17 cellular contexts compared by ENCODE assay signal in the genomic region with DNA sequence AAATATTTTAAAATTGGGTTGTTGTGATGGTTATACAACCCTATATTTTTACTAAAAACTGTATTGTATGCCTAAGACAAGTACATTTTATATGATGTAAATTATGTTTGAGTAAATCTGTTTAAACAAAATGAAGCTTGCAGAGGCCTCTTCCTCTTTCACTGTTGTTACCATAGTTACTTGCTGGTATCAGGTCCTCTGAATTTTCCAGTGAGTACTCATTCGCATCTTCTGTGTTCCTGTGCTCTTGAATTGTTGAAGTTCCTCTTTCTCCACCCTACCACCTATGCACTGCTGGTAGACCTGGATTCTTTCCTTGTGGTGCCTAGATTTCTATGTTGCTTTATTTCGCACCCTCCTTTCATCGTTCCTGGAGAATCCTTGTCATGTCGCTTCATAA.
DNase-seq lines count a peak whose midpoint lies in the region; ATAC-seq, FAIRE-seq and TF ChIP-seq lines count a peak whose summit lies in the region.
"Had no signal": no experiment of that assay in that cellular context is flagged by ENCODE, and none has a peak within 500 bp of the region (broad histone marks: within the 10 kb centered on the region; RNA-seq: fewer than 3 reads in every experiment).

No MANE protein-coding gene starts in this region.

- no peak for TF ChIP-seq CTCF in OCI-LY1 (IDR thresholded peaks at IDR 0.05; ENCODE audit: low read length)
- TF ChIP-seq CTCF in Caco-2 (IDR thresholded peaks at IDR 0.05; ENCODE audit: insufficient read depth in 1 of 2, low read depth in 1 of 2, low read length in 1 of 2, severe bottlenecking in 1 of 2, unreplicated experiment in 1 of 2) = no peak

- no peaks in the 10 kb centered on the region for H3K4me1 Mint-ChIP-seq in Caco-2 (ENCODE audit: low read depth, unreplicated experiment)

- no peaks in the 10 kb centered on the region for H3F3A ChIP-seq in OCI-LY1 (ENCODE audit: insufficient read depth, low read length)

- CTCF ChIA-PET in Caco-2 (lab: Charles Lee) = no interaction called here

- H3K9ac ChIP-seq in OCI-LY1 (ENCODE audit: low read length) = no peak overlapping the region
- H3K9ac ChIP-seq: BLaER1 treated with 17β-estradiol and CSF1 and Interleukin-3, amounts not matched to agents 10 nM and 100 nM; parathyroid adenoma had no signal

- BruUV-seq in Caco-2 (replicated peaks; lab: Mats Ljungman, UMichigan) = no TSS peak

- DNase-seq in GM18507 (ENCODE audit: extremely low spot score, insufficient read length, low read depth) (no peak), left cardiac atrium (no peak), Caco-2 (no peak)
- DNase-seq in activated T-cell treated with anti-CD3 and anti-CD28 coated beads, Interleukin-2, amount 50 U/mL, for 48 hours = no peak
- DNase-seq: activated CD8-positive, alpha-beta T cell treated with anti-CD3 and anti-CD28 coated beads for 36 hours; NCI-H187 treated with DMSO at 0.1 percent for 48 hours; SIG-M5; stimulated activated CD4-positive, alpha-beta T cell treated with anti-CD3 and anti-CD28 coated beads, Interleukin-4, amount 100 ng/mL, for 24 hours; tibial artery had no signal

- no peak overlapping the region for H2AFZ ChIP-seq in OCI-LY1 (ENCODE audit: low read length)
- H2AFZ ChIP-seq: parathyroid adenoma had no signal

- no peaks in the 10 kb centered on the region for H3K27me3 ChIP-seq in OCI-LY1 (ENCODE audit: insufficient read depth, low read length)
- no peaks in the 10 kb centered on the region for H3K27me3 ChIP-seq in Caco-2 (replicated peaks; ENCODE audit: control insufficient read depth, insufficient read depth, low read length)
- H3K27me3 ChIP-seq: BLaER1 treated with 17β-estradiol and CSF1 and Interleukin-3, amounts not matched to agents 10 nM and 100 nM; tibial artery had no signal

- FAIRE-seq in GM18507 (lab: Jason Lieb, UNC) = peak; percentile 9
- FAIRE-seq: astrocyte, keratinocyte had no signal

- H3K9me3 Mint-ChIP-seq in Caco-2 (ENCODE audit: unreplicated experiment) = no peaks in the 10 kb centered on the region

- H3K9me3 ChIP-seq in OCI-LY1 (ENCODE audit: low read length) (no peaks in the 10 kb centered on the region), Caco-2 (0 out of 2 replicates have a peak, but pooled peaks cover under 1% of the 10 kb centered on the region)
- H3K9me3 ChIP-seq: BLaER1 treated with 17β-estradiol and CSF1 and Interleukin-3, amounts not matched to agents 10 nM and 100 nM; tibial artery had no signal

- H4K20me1 ChIP-seq in OCI-LY1 (ENCODE audit: insufficient read depth, low read length) = no peaks in the 10 kb centered on the region
- H4K20me1 ChIP-seq: BLaER1 treated with 17β-estradiol and CSF1 and Interleukin-3, amounts not matched to agents 10 nM and 100 nM had no signal

- H3K27me3 Mint-ChIP-seq in Caco-2 (ENCODE audit: insufficient read depth, unreplicated experiment) = no peaks in the 10 kb centered on the region
- H3K27me3 Mint-ChIP-seq: activated CD8-positive, alpha-beta T cell treated with anti-CD3 and anti-CD28 coated beads for 36 hours had no signal

- H3K4me1 ChIP-seq in OCI-LY1 (ENCODE audit: insufficient read depth, low read length, severe bottlenecking) (peaks cover 24% of the 10 kb centered on the region), Caco-2 (no peaks in the 10 kb centered on the region)
- H3K4me1 ChIP-seq: parathyroid adenoma, tibial artery had no signal

- intact Hi-C loops in left cardiac atrium (cut with DNase I) = no loop called here
- intact Hi-C loops in Caco-2 (cut with micrococcal nuclease; ENCODE audit: unreplicated experiment) = no loop called here

- H3K36me3 Mint-ChIP-seq in Caco-2 (ENCODE audit: insufficient read depth, unreplicated experiment) = no peaks in the 10 kb centered on the region

- POLR2A ChIA-PET in Caco-2 (lab: Charles Lee) = no interaction called here

- H3K9me2 ChIP-seq in OCI-LY1 (ENCODE audit: low read depth, low read length) = no peaks in the 10 kb centered on the region

- H3K4me2 ChIP-seq in OCI-LY1 (ENCODE audit: low read length) = no peak overlapping the region

- H3K4me3 ChIP-seq in OCI-LY1 (ENCODE audit: low read depth, low read length, poor library complexity, severe bottlenecking) (no peak overlapping the region), Caco-2 (ENCODE audit: low read depth, low read length) (no peak overlapping the region)
- H3K4me3 ChIP-seq: BLaER1 treated with 17β-estradiol and CSF1 and Interleukin-3, amounts not matched to agents 10 nM and 100 nM; tibial artery had no signal

- ATAC-seq in GM21360 (IDR thresholded peaks at IDR 0.05; ENCODE audit: unreplicated experiment) (peak; percentile 74), HG02981 (IDR thresholded peaks at IDR 0.05; ENCODE audit: unreplicated experiment) (peak; percentile 79), left cardiac atrium (no peak), HG03439 (IDR thresholded peaks at IDR 0.05; ENCODE audit: unreplicated experiment) (no peak)
- ATAC-seq: activated CD8-positive, alpha-beta T cell treated with anti-CD3 and anti-CD28 coated beads for 36 hours had no signal

- no peak overlapping the region for H3K4me3 Mint-ChIP-seq in Caco-2 (ENCODE audit: unreplicated experiment)
- H3K4me3 Mint-ChIP-seq: activated CD8-positive, alpha-beta T cell treated with anti-CD3 and anti-CD28 coated beads for 36 hours had no signal

- H3K79me2 ChIP-seq in OCI-LY1 (ENCODE audit: insufficient read depth, low read length) = no peaks in the 10 kb centered on the region
- H3K79me2 ChIP-seq: parathyroid adenoma had no signal

- peak overlapping the region; percentile 28 for H3K27ac ChIP-seq in OCI-LY1 (ENCODE audit: low read depth, low read length, poor library complexity, severe bottlenecking)
- H3K27ac ChIP-seq: BLaER1 treated with 17β-estradiol and CSF1 and Interleukin-3, amounts not matched to agents 10 nM and 100 nM; parathyroid adenoma; tibial artery had no signal

- H3K27ac Mint-ChIP-seq in Caco-2 (ENCODE audit: unreplicated experiment) = no peak overlapping the region
- H3K27ac Mint-ChIP-seq: activated CD8-positive, alpha-beta T cell treated with anti-CD3 and anti-CD28 coated beads for 36 hours had no signal

- no peaks in the 10 kb centered on the region for H3K36me3 ChIP-seq in OCI-LY1 (ENCODE audit: insufficient read depth, low read length)
- H3K36me3 ChIP-seq in Caco-2 (ENCODE audit: control insufficient read depth, insufficient read depth, low read length) = no peaks in the 10 kb centered on the region
- H3K36me3 ChIP-seq: BLaER1 treated with 17β-estradiol and CSF1 and Interleukin-3, amounts not matched to agents 10 nM and 100 nM; tibial artery had no signal

Comparison
In these comparisons a context has a peak if more than half of its experiments do, and no peak if none do; other contexts are left out.
1. ATAC-seq: peak in GM21360 (single experiment) and HG02981 (single experiment); none in left cardiac atrium (0 of 2) and HG03439 (single experiment).